ENCODE assay signal across 7 cellular contexts in the genomic region with DNA sequence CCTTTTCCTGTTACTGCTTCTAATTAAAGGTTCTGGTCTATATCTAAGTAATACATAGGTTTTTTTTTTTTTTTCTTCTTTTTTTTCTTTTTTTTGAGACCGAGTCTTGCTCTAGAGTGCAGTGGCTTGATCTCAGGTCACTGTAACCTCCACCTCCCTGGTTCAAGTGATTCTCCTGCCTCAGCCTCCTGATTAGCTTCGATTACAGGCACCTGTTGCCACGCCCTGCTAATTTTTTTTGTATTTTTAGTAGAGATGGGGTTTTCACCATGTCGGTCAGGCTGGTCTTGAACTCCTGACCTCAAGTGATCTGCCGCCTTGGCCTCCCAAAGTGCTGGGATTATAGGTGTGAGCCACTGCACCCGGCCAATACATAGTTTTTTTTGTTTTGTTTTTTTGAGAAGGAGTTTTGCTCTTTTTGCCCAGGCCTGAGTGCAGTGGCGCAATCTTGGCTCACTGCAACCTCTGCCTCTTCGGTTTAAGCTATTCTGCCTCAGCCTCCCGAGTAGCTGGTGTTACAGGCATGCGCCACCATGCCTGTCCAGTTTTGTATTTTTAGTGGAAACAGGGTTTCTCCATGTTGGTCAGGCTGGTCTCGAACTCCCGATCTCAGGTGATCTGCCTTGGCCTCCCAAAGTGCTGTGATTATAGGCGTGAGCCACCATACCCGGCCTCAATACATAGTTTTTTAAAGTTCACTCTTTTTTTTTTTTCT. TPM values are rescaled to one million over a fixed set of nuclear protein-coding genes. Genes with fewer than 3 reads are reported as not detected.
DNase-seq lines count a peak whose midpoint lies in the region; ATAC-seq, FAIRE-seq and TF ChIP-seq lines count a peak whose summit lies in the region.
"Not testable (repeated sequence)": the region's sequence is repeated elsewhere in the genome, so short reads cannot be mapped to it uniquely, and the experiment has no call there.

No MANE protein-coding gene starts in this region.

- peaks cover 50% of the 10 kb centered on the region for H3K79me2 ChIP-seq in neural progenitor cell (ENCODE audit: low read depth)

- TF ChIP-seq POLR2A in A549 (IDR thresholded peaks at IDR 0.05; ENCODE audit: low read length): not testable (repeated sequence)

- not testable (repeated sequence) for H3K9ac ChIP-seq in neural progenitor cell

- not testable (repeated sequence) for H3K4me2 ChIP-seq in A549, neural progenitor cell

- H3K27me3 Mint-ChIP-seq in IgD-negative memory B cell; WTC11 (ENCODE audit: low read depth); activated naive CD4-positive, alpha-beta T cell treated with anti-CD3 and anti-CD28 coated beads, Interleukin-2, amount 10 ng/mL, durations not matched to agents 7 days and 5 days; central memory CD8-positive, alpha-beta T cell; mesothelial cell of epicardium (ENCODE audit: low read depth); neural progenitor cell (ENCODE audit: insufficient read depth, low read depth): not testable (repeated sequence)

- H3K36me3 ChIP-seq in neural progenitor cell: peaks cover 39% of the 10 kb centered on the region

- peaks cover 73% of the 10 kb centered on the region for H4K20me1 ChIP-seq in neural progenitor cell (ENCODE audit: low read depth)

- H3F3A ChIP-seq in neural progenitor cell (ENCODE audit: low read depth): peaks cover 71% of the 10 kb centered on the region

- H3K27ac ChIP-seq in A549: not testable (repeated sequence)
- H3K27ac ChIP-seq in neural progenitor cell: peak overlapping the region; percentile 4

- H3K27ac Mint-ChIP-seq in IgD-negative memory B cell (peak overlapping the region in 2 of 3 donors; percentile 28 to 78), WTC11 (peak overlapping the region; percentile 68; the same call in 1 of the 2 replicates), mesothelial cell of epicardium (peak overlapping the region; percentile 16)
- H3K27ac Mint-ChIP-seq in activated naive CD4-positive, alpha-beta T cell treated with anti-CD3 and anti-CD28 coated beads, Interleukin-2, amount 10 ng/mL, durations not matched to agents 7 days and 5 days: peak overlapping the region; percentile 14
- H3K27ac Mint-ChIP-seq in central memory CD8-positive, alpha-beta T cell (ENCODE audit: low read depth): peak overlapping the region; percentile 69
- H3K27ac Mint-ChIP-seq in neural progenitor cell: not testable (repeated sequence)

- H3K4me1 Mint-ChIP-seq in IgD-negative memory B cell; WTC11; activated naive CD4-positive, alpha-beta T cell treated with anti-CD3 and anti-CD28 coated beads, Interleukin-2, amount 10 ng/mL, durations not matched to agents 7 days and 5 days; neural progenitor cell: not testable (repeated sequence)
- peaks cover 12% of the 10 kb centered on the region for H3K4me1 Mint-ChIP-seq in central memory CD8-positive, alpha-beta T cell
- peaks cover 14% of the 10 kb centered on the region for H3K4me1 Mint-ChIP-seq in mesothelial cell of epicardium

- not testable (repeated sequence) for H3K9me3 Mint-ChIP-seq in IgD-negative memory B cell; WTC11; activated naive CD4-positive, alpha-beta T cell treated with anti-CD3 and anti-CD28 coated beads, Interleukin-2, amount 10 ng/mL, durations not matched to agents 7 days and 5 days; central memory CD8-positive, alpha-beta T cell; mesothelial cell of epicardium; neural progenitor cell

- TF ChIP-seq CTCF in A549 (IDR thresholded peaks at IDR 0.05); WTC11 (IDR thresholded peaks at IDR 0.05); mesothelial cell of epicardium (IDR thresholded peaks at IDR 0.05; ENCODE audit: unreplicated experiment); neural progenitor cell (IDR thresholded peaks at IDR 0.05): not testable (repeated sequence)

- WGBS in A549 (ENCODE audit: missing lambda C conversion rate): 95% methylated on average over 14 of the region's 14 CpGs

- peaks cover 13% of the 10 kb centered on the region for H3K4me1 ChIP-seq in A549
- H3K4me1 ChIP-seq in neural progenitor cell: not testable (repeated sequence)

- not testable (repeated sequence) for FAIRE-seq in A549 (lab: Jason Lieb, UNC)

- POLR2A ChIA-PET in A549 (lab: Yijun Ruan, JAX): interaction anchor here (0.7 kb wide), 1 partner anchor 20 kb away, joined by 8 read pairs; no protein-coding TSS in a partner anchor
- POLR2A ChIA-PET in WTC11 (lab: Charles Lee): not testable (repeated sequence)

- not testable (repeated sequence) for ATAC-seq in A549; WTC11; central memory CD8-positive, alpha-beta T cell (replicated peaks; ENCODE audit: extremely low read depth, poor library complexity, severe bottlenecking)

- not testable (repeated sequence) for DNase-seq in A549 (ENCODE audit: low read depth in 1 of 2, low spot score in 1 of 2); WTC11 (ENCODE audit: low spot score); activated naive CD4-positive, alpha-beta T cell treated with anti-CD3 and anti-CD28 coated beads, Interleukin-2, amount 10 ng/mL, durations not matched to agents 7 days and 5 days; central memory CD8-positive, alpha-beta T cell (ENCODE audit: low spot score in 2 of 2); mesothelial cell of epicardium (ENCODE audit: low spot score in 2 of 2, unreplicated experiment in 2 of 2); neural progenitor cell (ENCODE audit: low spot score)

- not testable (repeated sequence) for H3K27me3 ChIP-seq in neural progenitor cell

- not testable (repeated sequence) for H3K4me3 Mint-ChIP-seq in IgD-negative memory B cell; WTC11; activated naive CD4-positive, alpha-beta T cell treated with anti-CD3 and anti-CD28 coated beads, Interleukin-2, amount 10 ng/mL, durations not matched to agents 7 days and 5 days; central memory CD8-positive, alpha-beta T cell; mesothelial cell of epicardium; neural progenitor cell

- H2AFZ ChIP-seq in neural progenitor cell (replicated peaks): not testable (repeated sequence)

- not testable (repeated sequence) for H3K9me3 ChIP-seq in A549; neural progenitor cell (ENCODE audit: low read depth)

- TF ChIP-seq RAD21 in A549 (conservative IDR thresholded peaks at IDR 0.05 in 1 of 2, IDR thresholded peaks at IDR 0.05 in 1 of 2): not testable (repeated sequence)

- H3K4me3 ChIP-seq in A549, neural progenitor cell: not testable (repeated sequence)

- CTCF ChIA-PET in A549 (lab: Yijun Ruan, JAX): interaction anchor here (0.9 to 4.0 kb wide), 6 partner anchors 8 to 263 kb away, joined by 3 to 32 read pairs (median 4); no protein-coding TSS in a partner anchor
- CTCF ChIA-PET in WTC11 (lab: Charles Lee): not testable (repeated sequence)
- CTCF ChIA-PET in activated naive CD4-positive, alpha-beta T cell treated with anti-CD3 and anti-CD28 coated beads, Interleukin-2, amount 10 ng/mL, durations not matched to agents 7 days and 5 days (lab: Charles Lee): interaction anchor here (1.0 to 1.3 kb wide), 2 partner anchors 10 kb away, joined by 3 read pairs; no protein-coding TSS in a partner anchor

- not testable (repeated sequence) for H3K36me3 Mint-ChIP-seq in IgD-negative memory B cell
- peaks cover 86% of the 10 kb centered on the region for H3K36me3 Mint-ChIP-seq in WTC11
- peaks cover 53% of the 10 kb centered on the region for H3K36me3 Mint-ChIP-seq in activated naive CD4-positive, alpha-beta T cell treated with anti-CD3 and anti-CD28 coated beads, Interleukin-2, amount 10 ng/mL, durations not matched to agents 7 days and 5 days
- H3K36me3 Mint-ChIP-seq in central memory CD8-positive, alpha-beta T cell (ENCODE audit: insufficient read depth): peaks cover 92% of the 10 kb centered on the region
- peaks cover 46% of the 10 kb centered on the region for H3K36me3 Mint-ChIP-seq in mesothelial cell of epicardium
- peaks cover 33% of the 10 kb centered on the region for H3K36me3 Mint-ChIP-seq in neural progenitor cell

- not testable (repeated sequence) for TF ChIP-seq EP300 in A549 (IDR thresholded peaks at IDR 0.05)

TF ChIP-seq in A549, 52 proteins besides CTCF, POLR2A, EP300 and RAD21:
- 0 out of 2 replicates have a peak, but pooled peaks have one; percentile 5 for TF ChIP-seq POLR2AphosphoS2 (conservative IDR thresholded peaks at IDR 0.05; ENCODE audit: low read length)

RNA-seq across cellular contexts. Expression of a gene that starts 28.3 kb away (rescaled TPM):
- polyA plus RNA-seq in A549 (2011; rRNA removed) (491 and 498 TPM in 2 replicates), A549 (2017; fragmentation: RNase III; extraction: RNeasy Plus Mini Kit Qiagen cat#74134 plus additional on column Dnase treatment) (914 to 927 TPM (median 924 TPM) in 3 replicates), IgD-negative memory B cell (218 TPM)
- 148 and 172 TPM in 2 replicates for polyA plus RNA-seq in A549 (2012; cell fraction: cytosol; rRNA removed)
- 41.3 and 63.7 TPM in 2 replicates for polyA plus RNA-seq in A549 (2012; cell fraction: nucleus; rRNA removed)
- 61.8 and 62.4 TPM in 2 replicates for polyA minus RNA-seq in A549 (2011; rRNA and poly(A)+ RNA removed)
- total RNA-seq in WTC11 (2021) (487 to 511 TPM (median 503 TPM) in 3 replicates), mesothelial cell of epicardium (414 to 450 TPM (median 444 TPM) in 3 replicates), neural progenitor cell (ENCODE audit: low replicate concordance) (633 and 930 TPM in 2 replicates)

RNA-seq across cellular contexts. Expression of a gene that starts 43.9 kb away (rescaled TPM):
- polyA plus RNA-seq in A549 (2011; rRNA removed) (33.3 and 33.4 TPM in 2 replicates), A549 (2017; fragmentation: RNase III; extraction: RNeasy Plus Mini Kit Qiagen cat#74134 plus additional on column Dnase treatment) (25.2 to 36.2 TPM (median 32.8 TPM) in 3 replicates), IgD-negative memory B cell (615 TPM)
- 24.2 and 24.3 TPM in 2 replicates for polyA plus RNA-seq in A549 (2012; cell fraction: cytosol; rRNA removed)
- polyA plus RNA-seq in A549 (2012; cell fraction: nucleus; rRNA removed): 20.3 and 29.3 TPM in 2 replicates
- 16.9 and 20.6 TPM in 2 replicates for polyA minus RNA-seq in A549 (2011; rRNA and poly(A)+ RNA removed)
- total RNA-seq in WTC11 (2021) (20.4 to 31.8 TPM (median 31.1 TPM) in 3 replicates), mesothelial cell of epicardium (141 to 153 TPM (median 144 TPM) in 3 replicates), neural progenitor cell (ENCODE audit: low replicate concordance) (3.5 and 9.0 TPM in 2 replicates)
